Comparison of ENCODE assay signal across 9 cellular contexts in genomic region chr19:39941615-39942507, GRCh38.
DNase-seq lines count a peak whose midpoint lies in the region; ATAC-seq and TF ChIP-seq lines count a peak whose summit lies in the region.
"Had no signal": no experiment of that assay in that cellular context is flagged by ENCODE, and none has a peak within 500 bp of the region (broad histone marks: within the 10 kb centered on the region; RNA-seq: fewer than 3 reads in every experiment).

No MANE protein-coding gene starts in this region.

- no peaks in the 10 kb centered on the region for H3K9me2 ChIP-seq in OCI-LY1 (ENCODE audit: low read depth, low read length)

- peak overlapping the region; percentile 93 for H3K27ac ChIP-seq in DND-41 (ENCODE audit: low read length)
- H3K27ac ChIP-seq in OCI-LY1 (ENCODE audit: low read depth, low read length, poor library complexity, severe bottlenecking): peak overlapping the region; percentile 99
- peak overlapping the region; percentile 92 for H3K27ac ChIP-seq in mucosa of rectum (ENCODE audit: low read depth in 2 of 2, low read length in 2 of 2)
- H3K27ac ChIP-seq: HL-60 had no signal

- H3K27me3 Mint-ChIP-seq in activated naive CD4-positive, alpha-beta T cell treated with anti-CD3 and anti-CD28 coated beads, Interleukin-2, amount 50 U/mL, for 24 hours: no peaks in the 10 kb centered on the region

- H3K4me3 ChIP-seq in DND-41 (ENCODE audit: low read depth in 1 of 2, low read length in 2 of 2) (peak overlapping the region in 1 of 2 experiments; percentile 49; a peak in 2 of 4 replicates), OCI-LY1 (ENCODE audit: low read depth, low read length, poor library complexity, severe bottlenecking) (peak overlapping the region; percentile 34), mucosa of rectum (ENCODE audit: low read length in 2 of 2) (peak overlapping the region; percentile 10 to 53)

- H3K4me2 ChIP-seq in DND-41 (ENCODE audit: insufficient read depth, low read length): peak overlapping the region; percentile 69
- peak overlapping the region; percentile 72 for H3K4me2 ChIP-seq in OCI-LY1 (ENCODE audit: low read length)

- peak; percentile 86 for ATAC-seq in DND-41 (ENCODE audit: insufficient read depth, low read depth)
- peak; percentile 46 for ATAC-seq in GM21619 (IDR thresholded peaks at IDR 0.05; ENCODE audit: unreplicated experiment)
- ATAC-seq in HG03039 (IDR thresholded peaks at IDR 0.05; ENCODE audit: unreplicated experiment): no peak

- H3K9ac ChIP-seq in DND-41 (ENCODE audit: low read depth, low read length) (peak overlapping the region; percentile 48), OCI-LY1 (ENCODE audit: low read length) (peak overlapping the region; percentile 71), mucosa of rectum (ENCODE audit: low read depth in 1 of 2, low read length in 2 of 2) (peak overlapping the region; percentile 52 to 60)

- 0 out of 2 replicates have a peak, but pooled peaks cover 7% of the 10 kb centered on the region for H3F3A ChIP-seq in OCI-LY1 (ENCODE audit: insufficient read depth, low read length)

- H3K4me1 ChIP-seq in DND-41 (ENCODE audit: insufficient read depth, low read length): peaks cover 60% of the 10 kb centered on the region
- H3K4me1 ChIP-seq in OCI-LY1 (ENCODE audit: insufficient read depth, low read length, severe bottlenecking): peaks cover 54% of the 10 kb centered on the region
- peaks cover 46 to 53% of the 10 kb centered on the region in 2 donors for H3K4me1 ChIP-seq in mucosa of rectum (ENCODE audit: control insufficient read depth in 2 of 2, insufficient read depth in 2 of 2, low read length in 2 of 2)

- no peaks in the 10 kb centered on the region for H4K20me1 ChIP-seq in DND-41 (ENCODE audit: insufficient read depth, low read length)
- H4K20me1 ChIP-seq in OCI-LY1 (ENCODE audit: insufficient read depth, low read length): no peaks in the 10 kb centered on the region

- H3K36me3 ChIP-seq in DND-41 (ENCODE audit: insufficient read depth, low read length) (no peaks in the 10 kb centered on the region), OCI-LY1 (ENCODE audit: insufficient read depth, low read length) (peaks cover 22% of the 10 kb centered on the region), mucosa of rectum (ENCODE audit: control insufficient read depth in 2 of 2, insufficient read depth in 2 of 2, low read length in 2 of 2) (no peaks in the 10 kb centered on the region)

- DNase-seq in DND-41: peak; percentile 81
- no peak for DNase-seq in DMS 273 (lab: John Stamatoyannopoulos, UW; ENCODE audit: unreplicated experiment)
- no peak for DNase-seq in DMS114 treated with DMSO at 0.1 percent for 48 hours (lab: John Stamatoyannopoulos, UW; ENCODE audit: unreplicated experiment)

- H3K9me3 ChIP-seq in DND-41 (ENCODE audit: insufficient read depth, low read length, severe bottlenecking) (no peaks in the 10 kb centered on the region), OCI-LY1 (ENCODE audit: low read length) (peaks cover 13% of the 10 kb centered on the region), mucosa of rectum (ENCODE audit: control insufficient read depth in 2 of 2, low read length in 2 of 2) (no peaks in the 10 kb centered on the region)

- H3K9me3 Mint-ChIP-seq in activated naive CD4-positive, alpha-beta T cell treated with anti-CD3 and anti-CD28 coated beads, Interleukin-2, amount 50 U/mL, for 24 hours: peaks cover 13% of the 10 kb centered on the region

- H3K36me3 Mint-ChIP-seq in activated naive CD4-positive, alpha-beta T cell treated with anti-CD3 and anti-CD28 coated beads, Interleukin-2, amount 50 U/mL, for 24 hours: peaks cover 16% of the 10 kb centered on the region

- peaks cover 85% of the 10 kb centered on the region for H3K4me1 Mint-ChIP-seq in activated naive CD4-positive, alpha-beta T cell treated with anti-CD3 and anti-CD28 coated beads, Interleukin-2, amount 50 U/mL, for 24 hours

- peak overlapping the region; percentile 51; the same call in 1 of the 2 replicates for H2AFZ ChIP-seq in DND-41 (ENCODE audit: low read depth, low read length)
- no peak overlapping the region for H2AFZ ChIP-seq in OCI-LY1 (ENCODE audit: low read length)

- H3K27me3 ChIP-seq in DND-41 (ENCODE audit: insufficient read depth, low read length, poor library complexity) (no peaks in the 10 kb centered on the region), OCI-LY1 (ENCODE audit: insufficient read depth, low read length) (no peaks in the 10 kb centered on the region), mucosa of rectum (ENCODE audit: control insufficient read depth in 2 of 2, insufficient read depth in 2 of 2, low read length in 2 of 2) (no peaks in the 10 kb centered on the region)

- peak overlapping the region; percentile 85 for H3K4me3 Mint-ChIP-seq in activated naive CD4-positive, alpha-beta T cell treated with anti-CD3 and anti-CD28 coated beads, Interleukin-2, amount 50 U/mL, for 24 hours

- H3K27ac Mint-ChIP-seq in activated naive CD4-positive, alpha-beta T cell treated with anti-CD3 and anti-CD28 coated beads, Interleukin-2, amount 50 U/mL, for 24 hours: peak overlapping the region; percentile 76

- TF ChIP-seq CTCF in DND-41 (IDR thresholded peaks at IDR 0.05; ENCODE audit: borderline replicate concordance, extremely low read depth, low read length, poor library complexity, severe bottlenecking) (no peak), OCI-LY1 (IDR thresholded peaks at IDR 0.05; ENCODE audit: low read length) (no peak)

- no peaks in the 10 kb centered on the region for H3K79me2 ChIP-seq in DND-41 (ENCODE audit: insufficient read depth, low read length)
- no peaks in the 10 kb centered on the region for H3K79me2 ChIP-seq in OCI-LY1 (ENCODE audit: insufficient read depth, low read length)
